Comparison of ENCODE assay signal across 10 cellular contexts in genomic region chr10:46451365-46451764, GRCh38. TPM values are rescaled to one million over a fixed set of nuclear protein-coding genes. Genes with fewer than 3 reads are reported as not detected.
DNase-seq lines count a peak whose midpoint lies in the region; ATAC-seq, FAIRE-seq and TF ChIP-seq lines count a peak whose summit lies in the region.
"Not testable (repeated sequence)": the region's sequence is repeated elsewhere in the genome, so short reads cannot be mapped to it uniquely, and the experiment has no call there.
"Had no signal": no experiment of that assay in that cellular context is flagged by ENCODE, and none has a peak within 500 bp of the region (broad histone marks: within the 10 kb centered on the region; RNA-seq: fewer than 3 reads in every experiment).

No MANE protein-coding gene starts in this region.

- H3K36me3 ChIP-seq in Panc1 (ENCODE audit: control insufficient read depth, insufficient read depth, low read length); colonic mucosa; kidney (ENCODE audit: control insufficient read depth in 1 of 2, insufficient read depth in 2 of 2, low read length in 2 of 2); right lobe of liver; transverse colon: not testable (repeated sequence)

- POLR2A ChIA-PET in Panc1 (lab: Charles Lee) = not testable (repeated sequence)

- ATAC-seq in Panc1 (0 out of 2 replicates have a peak, but pooled peaks have one; percentile 6), Right ventricle myocardium superior (ENCODE audit: poor library complexity) (peak; percentile 28), right lobe of liver (peak in 3 of 4 donors; percentile 14 to 35 (median 24))

- BruUV-seq in Panc1 (replicated peaks; lab: Mats Ljungman, UMichigan) = not testable (repeated sequence)

- not testable (repeated sequence) for H3K27me3 ChIP-seq in Panc1 (ENCODE audit: control insufficient read depth, insufficient read depth, low read length); colonic mucosa; right lobe of liver; transverse colon

- not testable (repeated sequence) for TF ChIP-seq CTCF in Panc1 (IDR thresholded peaks at IDR 0.05); colonic mucosa (IDR thresholded peaks at IDR 0.05); kidney (IDR thresholded peaks at IDR 0.05; ENCODE audit: borderline replicate concordance, extremely low read depth, insufficient read depth); right lobe of liver (IDR thresholded peaks at IDR 0.05); transverse colon (IDR thresholded peaks at IDR 0.05)

- TF ChIP-seq EP300 in transverse colon (IDR thresholded peaks at IDR 0.05; ENCODE audit: low read depth) = not testable (repeated sequence)

- intact Hi-C loops in Panc1 (cut with micrococcal nuclease; ENCODE audit: unreplicated experiment); colonic mucosa (cut with DNase I); Right ventricle myocardium superior (cut with DNase I); kidney (cut with DNase I); right lobe of liver (cut with DNase I); posterior vena cava (cut with DNase I); transverse colon (cut with DNase I; ENCODE audit: low total_unique reads): not testable (repeated sequence)

- not testable (repeated sequence) for H3K4me1 ChIP-seq in Panc1 (ENCODE audit: control insufficient read depth, insufficient read depth, low read length); colonic mucosa; kidney (ENCODE audit: control insufficient read depth in 1 of 2, insufficient read depth in 1 of 2, low read depth in 1 of 2, low read length in 2 of 2); right lobe of liver; transverse colon

- in situ Hi-C loops in Panc1 (cut with HindIII; ENCODE audit: low pct_unique_long_range_greater_than_20kb, low sequenced_read_pairs); transverse colon (cut with MboI; ENCODE audit: low pct_ligation_motif_present in 1 of 4, low pct_unique_long_range_greater_than_20kb in 1 of 4, low sequenced_read_pairs in 3 of 4): not testable (repeated sequence)

- not testable (repeated sequence) for H3K9ac ChIP-seq in colonic mucosa (ENCODE audit: low read depth in 2 of 2, low read length in 2 of 2); kidney (ENCODE audit: low read length in 2 of 2)

- not testable (repeated sequence) for DNase-seq in Panc1 (ENCODE audit: low read depth, low spot score); Right ventricle myocardium superior
- DNase-seq in colonic mucosa (peak; percentile 42), kidney (peak; percentile 43), right lobe of liver (peak in 1 of 3 donors; percentile 37), posterior vena cava (ENCODE audit: low spot score) (peak; percentile 66), transverse colon (peak; percentile 51)

- not testable (repeated sequence) for H3K27ac ChIP-seq in Panc1 (ENCODE audit: low read length); colonic mucosa; kidney (ENCODE audit: low read depth in 2 of 2, low read length in 2 of 2); right lobe of liver; transverse colon

- CTCF ChIA-PET in Panc1 (lab: Charles Lee) = not testable (repeated sequence)

- TF ChIP-seq POLR2A in right lobe of liver (IDR thresholded peaks at IDR 0.05); transverse colon (IDR thresholded peaks at IDR 0.05): not testable (repeated sequence)

- FAIRE-seq in kidney (lab: Jason Lieb, UNC) = not testable (repeated sequence)

- no CpG with 5 or more reads among the region's 1 CpG for WGBS in right lobe of liver (ENCODE audit: insufficient coverage, low coverage, low lambda C conversion rate, missing lambda C conversion rate)
- WGBS in transverse colon (ENCODE audit: low coverage in 1 of 2), 2 donors = no CpG with 5 or more reads among the region's 1 CpG

- not testable (repeated sequence) for H3K4me3 ChIP-seq in Panc1 (ENCODE audit: low read depth in 2 of 2, low read length in 2 of 2); colonic mucosa; kidney (ENCODE audit: low read length in 2 of 2); right lobe of liver; transverse colon

- not testable (repeated sequence) for H3K9me3 ChIP-seq in Panc1 (ENCODE audit: control insufficient read depth, insufficient read depth, low read depth, low read length); colonic mucosa; kidney (ENCODE audit: control insufficient read depth in 1 of 2, low read length in 2 of 2); right lobe of liver; transverse colon

RNA-seq across cellular contexts. Expression of gene NPY4R, which starts 14.4 kb away (rescaled TPM):
- total RNA-seq in Panc1 (2021; ENCODE audit: unreplicated experiment) = 2.2 TPM
- polyA plus RNA-seq in Panc1 (2012; ENCODE audit: insufficient read length) = 1.3 TPM
- 1 to 10 TPM; 6.3 to 9.3 TPM for total RNA-seq in colonic mucosa
- not detected for total RNA-seq in Right ventricle myocardium superior
- total RNA-seq in kidney = not detected
- not detected for polyA plus RNA-seq in kidney (ENCODE audit: insufficient read depth, low read depth, low replicate concordance)
- not detected for total RNA-seq in right lobe of liver
- total RNA-seq in posterior vena cava = not detected
- total RNA-seq in transverse colon = 10 to 100 TPM in 1 of 4 donors, 1 to 10 TPM in 3; 1.1 to 23.9 (median 2.9) TPM
- total RNA-seq: CD4-positive, alpha-beta T cell; H1; H9 had no signal
